In the genomic region with DNA sequence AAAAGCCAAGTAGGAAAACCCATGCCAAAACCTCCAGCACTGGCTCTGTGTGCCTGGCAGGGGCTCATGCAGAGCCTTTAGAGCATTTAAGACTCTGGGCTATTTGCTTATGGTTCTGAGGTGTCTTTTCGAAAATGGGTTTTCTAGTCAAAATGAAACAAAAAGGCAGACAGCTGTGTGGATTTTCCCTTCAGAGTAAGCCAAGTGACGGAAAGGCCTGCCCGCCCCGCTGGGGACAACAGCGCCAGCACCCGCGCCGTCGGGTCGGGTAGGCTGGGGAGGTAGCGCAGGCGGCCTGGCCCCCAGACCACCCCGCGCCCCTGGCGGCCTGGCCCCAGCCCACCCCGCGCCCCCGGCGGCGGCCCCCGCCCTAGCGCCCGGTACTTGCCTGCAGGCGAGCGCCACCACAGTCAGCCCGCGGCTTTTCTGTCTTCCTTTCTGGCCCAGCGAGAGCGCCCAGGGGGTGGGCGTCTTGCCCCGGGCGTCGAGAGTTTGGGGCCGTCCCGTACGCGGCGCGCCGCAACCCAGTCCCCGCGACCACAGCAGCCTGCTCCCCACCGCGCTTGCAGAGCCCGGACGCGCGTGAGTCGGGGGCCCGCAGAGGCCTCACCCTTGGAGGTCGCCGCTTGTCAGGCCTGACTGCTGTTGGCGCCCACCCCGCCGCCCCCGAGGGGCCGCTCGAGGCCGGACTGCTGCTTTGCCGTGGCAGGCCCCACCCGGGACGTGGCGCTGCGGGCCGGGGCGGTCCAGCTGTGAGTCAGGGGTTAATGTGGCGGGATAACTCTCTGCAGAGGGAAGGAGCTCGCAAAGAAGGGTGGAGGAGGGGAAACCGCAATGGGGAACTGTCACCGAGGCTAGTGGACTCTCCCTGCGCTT, we compare ENCODE assay signal across 8 cellular contexts. TPM values are rescaled to one million over a fixed set of nuclear protein-coding genes. Genes with fewer than 3 reads are reported as not detected.
DNase-seq lines count a peak whose midpoint lies in the region; FAIRE-seq and TF ChIP-seq lines count a peak whose summit lies in the region.

A gene with protein sequence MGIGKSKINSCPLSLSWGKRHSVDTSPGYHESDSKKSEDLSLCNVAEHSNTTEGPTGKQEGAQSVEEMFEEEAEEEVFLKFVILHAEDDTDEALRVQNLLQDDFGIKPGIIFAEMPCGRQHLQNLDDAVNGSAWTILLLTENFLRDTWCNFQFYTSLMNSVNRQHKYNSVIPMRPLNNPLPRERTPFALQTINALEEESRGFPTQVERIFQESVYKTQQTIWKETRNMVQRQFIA (minus strand): TSS at position 771 of the 876 bp plus-strand sequence. CDS start 21,223 bp downstream, outside the sequence.

- no peak within 1 kb of the TSS for H3K18ac ChIP-seq in H1 (ENCODE audit: extremely low read depth, low read length)

- no peaks in the 10 kb centered on the region for H3K27me3 Mint-ChIP-seq in activated CD4-positive, alpha-beta memory T cell treated with anti-CD3 and anti-CD28 coated beads, Interleukin-2, amount 10 ng/mL, durations not matched to agents 7 days and 5 days

- no peak within 1 kb of the TSS for H2BK5ac ChIP-seq in H1 (ENCODE audit: low read depth, low read length)

- peaks cover 7% of the 10 kb centered on the region; the same call in 1 of the 2 replicates for H3K23me2 ChIP-seq in H1 (ENCODE audit: low read depth, low read length)

- H3K4me2 ChIP-seq in MM.1S (ENCODE audit: low read depth, low read length) (peak within 1 kb of the TSS; percentile 91), H1 (ENCODE audit: insufficient read depth in 1 of 2, low read depth in 2 of 2, low read length in 2 of 2) (peak within 1 kb of the TSS; percentile 86)

- H3K4me1 ChIP-seq in MM.1S (ENCODE audit: low read length), result no peaks in the 10 kb centered on the region
- peaks cover 0 to 13% (median 7%) of the 10 kb centered on the region in 4 experiments; a peak in 5 of 7 replicates for H3K4me1 ChIP-seq in H1 (replicated peaks in 1 of 4; ENCODE audit: control insufficient read depth in 3 of 4, insufficient read depth in 4 of 4, low read length in 3 of 4)
- peaks cover 12% of the 10 kb centered on the region for H3K4me1 ChIP-seq in mesodermal cell (ENCODE audit: control insufficient read depth, insufficient read depth, low read length, poor library complexity, severe bottlenecking)

- H2BK20ac ChIP-seq in H1 (ENCODE audit: low read length), result no peak within 1 kb of the TSS

- H3K4me1 Mint-ChIP-seq in activated CD4-positive, alpha-beta memory T cell treated with anti-CD3 and anti-CD28 coated beads, Interleukin-2, amount 10 ng/mL, durations not matched to agents 7 days and 5 days, result peaks cover 26% of the 10 kb centered on the region

- no peak within 1 kb of the TSS for H4K5ac ChIP-seq in H1 (ENCODE audit: insufficient read length, low read depth, low read length)

- H2BK12ac ChIP-seq in H1 (ENCODE audit: low read depth, low read length), result no peak within 1 kb of the TSS

- no peak for TF ChIP-seq POLR2A in H1 (IDR thresholded peaks at IDR 0.05; ENCODE audit: control extremely low read depth in 1 of 2, low read depth in 2 of 2, low read length in 2 of 2)

- no peak within 1 kb of the TSS for H3K56ac ChIP-seq in H1 (replicated peaks; ENCODE audit: insufficient read length, low read depth, low read length)

- no peak within 1 kb of the TSS for H2BK120ac ChIP-seq in H1 (replicated peaks; ENCODE audit: low read depth, low read length)

- peak within 1 kb of the TSS; percentile 67 for H3K4me3 Mint-ChIP-seq in activated CD4-positive, alpha-beta memory T cell treated with anti-CD3 and anti-CD28 coated beads, Interleukin-2, amount 10 ng/mL, durations not matched to agents 7 days and 5 days

- no peak for FAIRE-seq in H1 (lab: Jason Lieb, UNC)

- H3K9me3 ChIP-seq in MM.1S (replicated peaks; ENCODE audit: insufficient read depth, low read length) (no peaks in the 10 kb centered on the region), H1 (ENCODE audit: insufficient read depth in 2 of 2, low read depth in 1 of 2, low read length in 1 of 2) (no peaks in the 10 kb centered on the region), mesodermal cell (ENCODE audit: control insufficient read depth, low read length) (no peaks in the 10 kb centered on the region)

- DNase-seq in GOT3 (lab: John Stamatoyannopoulos, UW) (peak; percentile 48), MM.1S (peak; percentile 64), H1 (ENCODE audit: low read depth in 1 of 2, low spot score in 2 of 2) (peak in 1 of 2 experiments; percentile 80), SW 1271 (lab: John Stamatoyannopoulos, UW) (no peak)
- DNase-seq in activated CD4-positive, alpha-beta memory T cell treated with anti-CD3 and anti-CD28 coated beads, Interleukin-2, amount 10 ng/mL, durations not matched to agents 7 days and 5 days, result peak; percentile 62
- DNase-seq in stimulated activated CD8-positive, alpha-beta memory T cell treated with anti-CD3 and anti-CD28 coated beads, Interleukin-4, amount 100 ng/mL, for 1 hour (ENCODE audit: low read depth in 2 of 2, low spot score in 1 of 2), result peak; percentile 5 to 13

- H3K36me3 Mint-ChIP-seq in activated CD4-positive, alpha-beta memory T cell treated with anti-CD3 and anti-CD28 coated beads, Interleukin-2, amount 10 ng/mL, durations not matched to agents 7 days and 5 days (ENCODE audit: low read depth), result peaks cover 18% of the 10 kb centered on the region

- H2AK5ac ChIP-seq in H1 (ENCODE audit: low read depth, low read length), result no peak within 1 kb of the TSS

- H4K8ac ChIP-seq in H1 (ENCODE audit: extremely low read depth, insufficient read depth, low read length), result peak within 1 kb of the TSS; percentile 41; the same call in 1 of the 2 replicates

- peak within 1 kb of the TSS; percentile 85 for H2AFZ ChIP-seq in MM.1S (ENCODE audit: low read length)
- H2AFZ ChIP-seq in H1 (ENCODE audit: low read length), result peak within 1 kb of the TSS; percentile 79

- no peak within 1 kb of the TSS for H2BK15ac ChIP-seq in H1 (ENCODE audit: low read length)

- POLR2A ChIA-PET in activated CD4-positive, alpha-beta memory T cell treated with anti-CD3 and anti-CD28 coated beads, Interleukin-2, amount 10 ng/mL, durations not matched to agents 7 days and 5 days (lab: Charles Lee), result interaction anchor here (0.8 to 2.0 kb wide), 8 partner anchors 12 to 306 kb away, joined by 3 to 26 read pairs (median 4); a partner anchor contains a TSS
- POLR2A ChIA-PET in H1 (lab: Charles Lee; ENCODE audit: partially characterized antibody), result interaction anchor here (1.2 kb wide), 1 partner anchor 14 kb away, joined by 3 read pairs; no protein-coding TSS in a partner anchor

- TF ChIP-seq CTCF in GM12872 (IDR thresholded peaks at IDR 0.05; ENCODE audit: insufficient read depth, low read depth, low read length) (peak; percentile 32; the same call in 2 of the 3 replicates), MM.1S (IDR thresholded peaks at IDR 0.05; ENCODE audit: low read length) (peak; percentile 16; the same call in 1 of the 2 replicates), H1 (IDR thresholded peaks at IDR 0.05; ENCODE audit: control extremely low read depth in 1 of 3, insufficient read depth in 1 of 3, low read depth in 1 of 3, low read length in 3 of 3) (peak; percentile 22 to 53 (median 41))

- CTCF ChIA-PET in activated CD4-positive, alpha-beta memory T cell treated with anti-CD3 and anti-CD28 coated beads, Interleukin-2, amount 10 ng/mL, durations not matched to agents 7 days and 5 days (lab: Charles Lee), result interaction anchor here (0.9 to 1.8 kb wide), 7 partner anchors 11 to 340 kb away, joined by 3 to 6 read pairs (median 3); a partner anchor contains a TSS
- CTCF ChIA-PET in H1 (lab: Charles Lee; ENCODE audit: partially characterized antibody), result interaction anchor here (0.6 kb wide), 1 partner anchor 430 kb away, joined by 3 read pairs; no protein-coding TSS in a partner anchor

- TF ChIP-seq RAD21 in H1 (IDR thresholded peaks at IDR 0.05 in 1 of 2, conservative IDR thresholded peaks at IDR 0.05 in 1 of 2; ENCODE audit: low read depth in 2 of 2, low read length in 2 of 2), result peak in 1 of 2 experiments; percentile 14; a peak in 1 of 4 replicates

- no peak within 1 kb of the TSS for H3K23ac ChIP-seq in H1 (ENCODE audit: insufficient read length)

- WGBS in H1 (ENCODE audit: extremely low coverage in 1 of 2, insufficient coverage in 1 of 2, insufficient read length in 1 of 2, insufficient replicate concordance in 2 of 2, low coverage in 1 of 2, low lambda C conversion rate in 2 of 2, missing lambda C conversion rate in 1 of 2), 2 experiments, result 4% methylated on average over 52 of the region's 71 CpGs; no CpG with 5 or more reads in 1 of the 2 experiments
- WGBS in mesodermal cell (ENCODE audit: insufficient coverage in 2 of 2), 2 experiments, result 26 to 31% methylated on average over 15 to 46 of the region's 71 CpGs

- no peak for TF ChIP-seq EP300 in H1 (IDR thresholded peaks at IDR 0.05; ENCODE audit: borderline replicate concordance in 1 of 2, low read depth in 2 of 2, low read length in 2 of 2)

- H3F3A ChIP-seq in MM.1S (ENCODE audit: insufficient read depth, low read length), result no peaks in the 10 kb centered on the region; the same call in 1 of the 2 replicates

- H3K27ac Mint-ChIP-seq in activated CD4-positive, alpha-beta memory T cell treated with anti-CD3 and anti-CD28 coated beads, Interleukin-2, amount 10 ng/mL, durations not matched to agents 7 days and 5 days, result peak within 1 kb of the TSS; percentile 11

- peak within 1 kb of the TSS; percentile 65; the same call in 1 of the 2 replicates for H3K9ac ChIP-seq in MM.1S (ENCODE audit: low read length)
- no peak within 1 kb of the TSS; a peak in 2 of 7 replicates for H3K9ac ChIP-seq in H1 (replicated peaks in 1 of 4; ENCODE audit: extremely low read depth in 1 of 4, low read depth in 3 of 4, low read length in 3 of 4)

- H4K91ac ChIP-seq in H1 (replicated peaks; ENCODE audit: insufficient read length, low read length), result no peak within 1 kb of the TSS

- H3K79me1 ChIP-seq in H1 (ENCODE audit: low read depth, low read length), result no peaks in the 10 kb centered on the region

- H3K79me2 ChIP-seq in MM.1S (ENCODE audit: low read length) (no peaks in the 10 kb centered on the region), H1 (ENCODE audit: control insufficient read depth in 1 of 2, insufficient read depth in 2 of 2, low read length in 2 of 2) (no peaks in the 10 kb centered on the region)

- H3K4ac ChIP-seq in H1 (replicated peaks; ENCODE audit: insufficient read length, low read depth, low read length), result no peak within 1 kb of the TSS

- H3K27ac ChIP-seq in MM.1S (ENCODE audit: low read length) (peak within 1 kb of the TSS; percentile 42; the same call in 1 of the 2 replicates), H1 (ENCODE audit: low read depth, low read length) (no peak within 1 kb of the TSS), mesodermal cell (ENCODE audit: low read depth, low read length, severe bottlenecking) (peak within 1 kb of the TSS; percentile 17)

- H3K4me3 ChIP-seq in MM.1S (ENCODE audit: low read length) (peak within 1 kb of the TSS; percentile 70), H1 (ENCODE audit: extremely low read depth in 1 of 4, insufficient read depth in 2 of 4, low read depth in 3 of 4, low read length in 4 of 4) (peak within 1 kb of the TSS; percentile 44 to 67 (median 58)), mesodermal cell (ENCODE audit: extremely low read depth, insufficient read depth, low read length, poor library complexity, severe bottlenecking) (peak within 1 kb of the TSS; percentile 17)

- no peaks in the 10 kb centered on the region for H3K36me3 ChIP-seq in MM.1S (replicated peaks; ENCODE audit: insufficient read depth, low read length)
- H3K36me3 ChIP-seq in H1 (ENCODE audit: control insufficient read depth in 2 of 4, insufficient read depth in 4 of 4, low read length in 3 of 4), result no peaks in the 10 kb centered on the region; a peak in 1 of 8 replicates
- H3K36me3 ChIP-seq in mesodermal cell (ENCODE audit: control insufficient read depth, insufficient read depth, low read length), result peaks cover 7% of the 10 kb centered on the region

- H3K9me2 ChIP-seq in MM.1S (replicated peaks; ENCODE audit: insufficient read depth, low read length), result no peaks in the 10 kb centered on the region

- H4K20me1 ChIP-seq in MM.1S (ENCODE audit: insufficient read depth, low read length) (no peaks in the 10 kb centered on the region), H1 (replicated peaks in 1 of 2; ENCODE audit: control insufficient read depth in 1 of 2, insufficient read depth in 2 of 2, low read length in 2 of 2) (peaks cover 0 to 6% of the 10 kb centered on the region in 2 experiments)

- H3K27me3 ChIP-seq in MM.1S (replicated peaks; ENCODE audit: insufficient read depth, low read length), result no peaks in the 10 kb centered on the region
- H3K27me3 ChIP-seq in H1 (replicated peaks in 1 of 4; ENCODE audit: control insufficient read depth in 3 of 4, extremely low read depth in 1 of 4, insufficient read depth in 3 of 4, low read length in 3 of 4), result no peaks in the 10 kb centered on the region

- no peaks in the 10 kb centered on the region for H3K9me3 Mint-ChIP-seq in activated CD4-positive, alpha-beta memory T cell treated with anti-CD3 and anti-CD28 coated beads, Interleukin-2, amount 10 ng/mL, durations not matched to agents 7 days and 5 days

- no peak within 1 kb of the TSS for H3K14ac ChIP-seq in H1 (ENCODE audit: insufficient read length)

RNA-seq across cellular contexts. Expression of the gene that starts here (rescaled TPM):
- total RNA-seq in activated CD4-positive, alpha-beta memory T cell treated with anti-CD3 and anti-CD28 coated beads, Interleukin-2, amount 10 ng/mL, durations not matched to agents 7 days and 5 days, result 1 to 10 TPM; 1.8 to 2.5 TPM
- 0.67 TPM in 1 of 2 replicates, not detected in the other for total RNA-seq in H1 (2021; fragmentation: NEBNext Ultra II Directional; extraction: Animal tissue kit (Norgen Biotek cat#: 25700))
- polyA plus RNA-seq in H1 (2011; rRNA removed), result 0.02 TPM in 1 of 2 replicates, not detected in the other
- polyA plus RNA-seq in H1 (2011; cell fraction: cytosol; rRNA removed), result 0.03 TPM
- not detected for polyA plus RNA-seq in H1 (2011; cell fraction: nucleus; rRNA removed)
- 0.48 TPM in 1 of 4 replicates, not detected in the others for polyA plus RNA-seq in H1 (2012, experiment 1 of 2)
- polyA plus RNA-seq in H1 (2012, experiment 2 of 2), result not detected
- polyA plus RNA-seq in H1 (2013, experiment 1 of 2), result not detected
- 0.18 TPM for polyA plus RNA-seq in H1 (2013, experiment 2 of 2)
- polyA minus RNA-seq in H1 (2011; rRNA and poly(A)+ RNA removed), result not detected in 2 replicates
- polyA minus RNA-seq in H1 (2011; cell fraction: cytosol; rRNA and poly(A)+ RNA removed), result not detected
- polyA minus RNA-seq in H1 (2011; cell fraction: nucleus; rRNA and poly(A)+ RNA removed), result 0.50 TPM
- 0.15 TPM for polyA plus RNA-seq in mesodermal cell (2013, experiment 1 of 2)
- polyA plus RNA-seq in mesodermal cell (2013, experiment 2 of 2), result not detected

Comparison
In these comparisons a context has a peak if more than half of its experiments do, and no peak if none do; other contexts are left out.
1. DNase-seq: peak in GOT3 (single experiment), MM.1S (single experiment), activated CD4-positive, alpha-beta memory T cell treated with anti-CD3 and anti-CD28 coated beads, Interleukin-2, amount 10 ng/mL, durations not matched to agents 7 days and 5 days (single experiment) and stimulated activated CD8-positive, alpha-beta memory T cell treated with anti-CD3 and anti-CD28 coated beads, Interleukin-4, amount 100 ng/mL, for 1 hour (2 of 2); none in SW 1271 (0 of 2).
2. H3K4me3 ChIP-seq: peak in every context shown above with its lines; median percentile 70 in MM.1S; 58 in H1; 17 in mesodermal cell.
3. Peak in every context shown above with its lines, with median percentiles within 50 percentile points of each other: CTCF ChIP-seq.